Comparison of ENCODE assay signal across 33 cellular contexts in the genomic region with DNA sequence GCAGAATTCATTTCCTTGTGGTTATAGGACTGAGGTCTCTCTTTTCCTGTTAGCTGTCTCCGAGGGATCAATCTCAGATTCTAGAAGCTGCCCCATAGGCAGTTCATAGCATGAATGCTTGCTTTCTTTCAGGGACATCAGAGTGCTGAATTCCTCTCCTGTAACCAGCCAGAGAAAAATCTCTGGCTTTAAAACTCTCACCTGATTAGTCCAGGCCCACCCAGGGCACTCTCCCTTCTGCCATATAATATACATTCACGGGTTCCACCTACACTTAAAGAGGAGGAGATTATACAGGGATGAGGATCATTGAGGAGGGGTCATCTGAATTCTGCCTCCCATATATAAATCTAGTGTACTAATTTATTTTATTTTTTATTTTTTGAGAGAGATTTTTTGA. TPM values are rescaled to one million over a fixed set of nuclear protein-coding genes. Genes with fewer than 3 reads are reported as not detected.
"Had no signal": no experiment of that assay in that cellular context is flagged by ENCODE, and none has a peak within 500 bp of the region (broad histone marks: within the 10 kb centered on the region; RNA-seq: fewer than 3 reads in every experiment).

No MANE protein-coding gene starts in this region.

- DNase-seq: dermis blood vessel endothelial cell; dorsolateral prefrontal cortex; effector CD4-positive, alpha-beta T cell; effector memory CD4-positive, alpha-beta T cell; erythroblast; esophagus squamous epithelium; foreskin fibroblast; foreskin melanocyte; gastrocnemius medialis; glutamatergic neuron; head of caudate nucleus; heart right ventricle; hippocampal formation; left cardiac atrium; left lung; left ventricle myocardium superior; lower lobe of right lung; mesenchymal stem cell; mucosa of descending colon; naive B cell had no signal

- H3K27ac Mint-ChIP-seq: mesothelial cell of epicardium, naive B cell had no signal

- ATAC-seq: esophagus mucosa, gastrocnemius medialis, heart right ventricle, left cardiac atrium, left lung, left ventricle myocardium superior, lower lobe of right lung, mucosa of descending colon had no signal

- H3K9me3 ChIP-seq: esophagus squamous epithelium, gastrocnemius medialis, heart right ventricle, left lung, lower lobe of right lung, mucosa of descending colon had no signal

- FAIRE-seq: colon, endometrium, islet of Langerhans, keratinocyte had no signal

- H3K36me3 ChIP-seq: esophagus squamous epithelium, gastrocnemius medialis, heart right ventricle, left lung, lower lobe of right lung had no signal

- H3K27ac ChIP-seq: coronary artery, epithelial cell of prostate, esophagus squamous epithelium, gastrocnemius medialis, heart right ventricle, left lung, lower lobe of right lung had no signal

- H3K4me1 ChIP-seq: gastrocnemius medialis had no signal

- H3K36me3 Mint-ChIP-seq: mesothelial cell of epicardium, naive B cell had no signal

- H3K4me3 ChIP-seq: coronary artery, dorsolateral prefrontal cortex, esophagus squamous epithelium, gastrocnemius medialis, heart right ventricle, left lung, lower lobe of right lung, mucosa of descending colon had no signal

- H3K4me3 Mint-ChIP-seq: mesothelial cell of epicardium, naive B cell had no signal

- H3K9me3 Mint-ChIP-seq: mesothelial cell of epicardium, naive B cell had no signal

RNA-seq across cellular contexts. Expression of a gene that starts 2.1 kb away (rescaled TPM):
- total RNA-seq: gastrocnemius medialis, left ventricle myocardium superior, mesenteric fat pad, mesothelial cell of epicardium, myocyte had no signal

RNA-seq across cellular contexts. Expression of a gene that starts 11.9 kb away (rescaled TPM):
- total RNA-seq: dermis blood vessel endothelial cell, dorsolateral prefrontal cortex, gastrocnemius medialis, glomerular endothelial cell, heart right ventricle, left cardiac atrium, left ventricle myocardium superior, lung microvascular endothelial cell, mesenteric fat pad, mesothelial cell of epicardium, mucosa of descending colon, myocyte had no signal
- polyA plus RNA-seq: heart right ventricle had no signal

RNA-seq across cellular contexts. Expression of a gene that starts 21.2 kb away (rescaled TPM):
- total RNA-seq: dermis blood vessel endothelial cell, dorsolateral prefrontal cortex, gastrocnemius medialis, glomerular endothelial cell, heart right ventricle, kidney epithelial cell, left cardiac atrium, left ventricle myocardium superior, lung microvascular endothelial cell, mesenteric fat pad, mesothelial cell of epicardium, mucosa of descending colon, myocyte had no signal
- polyA plus RNA-seq: heart right ventricle had no signal
